Comparison of ENCODE assay signal across 11 cellular contexts in genomic region chr5:124524552-124525232, GRCh38.
A peak's percentile ranks its signal among the peaks of the same experiment; 100 is the strongest.
DNase-seq lines count a peak whose midpoint lies in the region; ATAC-seq and TF ChIP-seq lines count a peak whose summit lies in the region.
"Had no signal": no experiment of that assay in that cellular context is flagged by ENCODE, and none has a peak within 500 bp of the region (broad histone marks: within the 10 kb centered on the region; RNA-seq: fewer than 3 reads in every experiment).

No MANE protein-coding gene starts in this region.

- intact Hi-C loops in transverse colon (cut with DNase I; ENCODE audit: low total_unique reads), result no loop called here
- intact Hi-C loops in ovary (cut with DNase I), result no loop called here

- TF ChIP-seq EP300 in transverse colon (IDR thresholded peaks at IDR 0.05; ENCODE audit: low read depth), result no peak
- no peak for TF ChIP-seq EP300 in ovary (IDR thresholded peaks at IDR 0.05)

- in situ Hi-C loops in transverse colon (cut with MboI; ENCODE audit: low pct_ligation_motif_present in 1 of 4, low pct_unique_long_range_greater_than_20kb in 1 of 4, low sequenced_read_pairs in 3 of 4), result no loop called here

- no peak overlapping the region for H3K4me3 ChIP-seq in transverse colon
- H3K4me3 ChIP-seq in ovary, result no peak overlapping the region

- H3K27ac ChIP-seq in transverse colon, result no peak overlapping the region
- no peak overlapping the region for H3K27ac ChIP-seq in ovary

- DNase-seq in SIG-M5 treated with dmso at 0.1 percent for 504 hours (lab: John Stamatoyannopoulos, UW; ENCODE audit: unreplicated experiment) (peak; percentile 4), SIG-M5 (lab: John Stamatoyannopoulos, UW) (no peak), HuH-7 (ENCODE audit: low spot score) (peak; percentile 21), transverse colon (peak; percentile 13), HPDE6-E6E7 (ENCODE audit: extremely low spot score) (no peak), cerebellar nuclear complex (lab: John Stamatoyannopoulos, UW) (no peak), ovary (no peak)
- DNase-seq: activated CD4-positive, alpha-beta T cell treated with anti-CD3 and anti-CD28 coated beads for 4 hours; NCI-H510A; nucleus accumbens had no signal

- H3K27me3 ChIP-seq in transverse colon, result no peaks in the 10 kb centered on the region
- H3K27me3 ChIP-seq in ovary, result no peaks in the 10 kb centered on the region

- H3K36me3 ChIP-seq in transverse colon (no peaks in the 10 kb centered on the region), ovary (no peaks in the 10 kb centered on the region)

- WGBS in transverse colon (ENCODE audit: low coverage in 1 of 2), 2 donors, result 79 to 80% methylated on average over 5 to 6 of the region's 6 CpGs
- 92 to 93% (median 92%) methylated on average over 6 of the region's 6 CpGs for WGBS in ovary, 3 donors

- no peak for TF ChIP-seq POLR2A in transverse colon (IDR thresholded peaks at IDR 0.05)
- no peak for TF ChIP-seq POLR2A in ovary (IDR thresholded peaks at IDR 0.05)

- H3K4me1 ChIP-seq in transverse colon (peaks cover 0 to 15% (median 7%) of the 10 kb centered on the region in 4 donors), ovary (ENCODE audit: insufficient read depth) (peaks cover 2% of the 10 kb centered on the region)

- ATAC-seq in HG02678 (IDR thresholded peaks at IDR 0.05; ENCODE audit: unreplicated experiment), result peak; percentile 93

- H3K9me3 ChIP-seq in transverse colon (no peaks in the 10 kb centered on the region), ovary (no peaks in the 10 kb centered on the region)

- TF ChIP-seq CTCF in transverse colon (IDR thresholded peaks at IDR 0.05) (no peak), ovary (IDR thresholded peaks at IDR 0.05) (no peak)

Comparison
In these comparisons a context has a peak if more than half of its experiments do, and no peak if none do; other contexts are left out.
1. DNase-seq: peak in SIG-M5 treated with dmso at 0.1 percent for 504 hours (single experiment), HuH-7 (single experiment) and transverse colon (single experiment); none in SIG-M5 (single experiment), HPDE6-E6E7 (single experiment), cerebellar nuclear complex (0 of 2) and ovary (0 of 5).